1 cellular context compared by ENCODE assay signal in the genomic region with DNA sequence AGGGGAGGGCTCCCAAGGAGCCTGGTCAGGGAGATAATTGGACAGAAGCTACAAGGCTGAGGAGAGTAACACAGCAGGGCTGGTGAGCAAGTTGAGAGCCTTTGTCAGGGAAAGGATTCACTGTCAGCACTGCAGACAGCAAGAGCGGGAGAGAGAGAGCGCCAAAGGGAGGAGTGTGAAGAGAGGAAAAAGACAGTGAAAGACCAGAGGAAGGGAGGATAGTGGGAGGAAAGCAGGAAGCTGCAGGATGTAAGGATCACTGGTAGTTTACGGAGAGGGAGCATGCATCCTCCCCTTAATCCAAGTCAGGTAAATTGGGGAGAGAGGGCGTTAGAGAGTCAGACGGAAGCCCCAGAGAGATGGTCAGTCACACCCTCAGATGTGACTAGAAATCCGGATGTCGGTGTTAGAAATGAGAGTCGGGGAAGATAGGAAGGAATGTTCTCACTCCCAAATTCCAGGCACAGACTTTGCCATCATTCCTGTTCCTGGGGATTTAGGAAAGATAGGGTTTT.
TF ChIP-seq lines count a peak whose summit lies in the region.

No MANE protein-coding gene starts in this region.

TF ChIP-seq in HepG2, 621 proteins besides CTCF, POLR2A, EP300 and RAD21:
- TF ChIP-seq, protein P1, sequence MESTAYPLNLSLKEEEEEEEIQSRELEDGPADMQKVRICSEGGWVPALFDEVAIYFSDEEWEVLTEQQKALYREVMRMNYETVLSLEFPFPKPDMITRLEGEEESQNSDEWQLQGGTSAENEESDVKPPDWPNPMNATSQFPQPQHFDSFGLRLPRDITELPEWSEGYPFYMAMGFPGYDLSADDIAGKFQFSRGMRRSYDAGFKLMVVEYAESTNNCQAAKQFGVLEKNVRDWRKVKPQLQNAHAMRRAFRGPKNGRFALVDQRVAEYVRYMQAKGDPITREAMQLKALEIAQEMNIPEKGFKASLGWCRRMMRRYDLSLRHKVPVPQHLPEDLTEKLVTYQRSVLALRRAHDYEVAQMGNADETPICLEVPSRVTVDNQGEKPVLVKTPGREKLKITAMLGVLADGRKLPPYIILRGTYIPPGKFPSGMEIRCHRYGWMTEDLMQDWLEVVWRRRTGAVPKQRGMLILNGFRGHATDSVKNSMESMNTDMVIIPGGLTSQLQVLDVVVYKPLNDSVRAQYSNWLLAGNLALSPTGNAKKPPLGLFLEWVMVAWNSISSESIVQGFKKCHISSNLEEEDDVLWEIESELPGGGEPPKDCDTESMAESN (CRISPR knock-in tag; conservative IDR thresholded peaks at IDR 0.05), result no peak
- no peak for TF ChIP-seq MEIS1 (CRISPR knock-in tag; IDR thresholded peaks at IDR 0.05; ENCODE audit: borderline replicate concordance)
- no peak for TF ChIP-seq ZNF225 (CRISPR knock-in tag; IDR thresholded peaks at IDR 0.05)
- TF ChIP-seq ZNF761 (CRISPR knock-in tag; conservative IDR thresholded peaks at IDR 0.05), result no peak
- TF ChIP-seq NKX3-1 (CRISPR knock-in tag; IDR thresholded peaks at IDR 0.05), result no peak
- no peak for TF ChIP-seq ZNF775 (CRISPR knock-in tag; IDR thresholded peaks at IDR 0.05; ENCODE audit: borderline replicate concordance)
- no peak for TF ChIP-seq AGO1 (IDR thresholded peaks at IDR 0.05; ENCODE audit: low read depth, low read length, poor library complexity, severe bottlenecking)
- TF ChIP-seq TEAD3 (CRISPR knock-in tag; optimal IDR thresholded peaks at IDR 0.05; ENCODE audit: borderline replicate concordance), result peak; percentile 47
- TF ChIP-seq SAP130 (CRISPR knock-in tag; IDR thresholded peaks at IDR 0.05; ENCODE audit: low read depth), result no peak
- TF ChIP-seq CHD4 (IDR thresholded peaks at IDR 0.05; ENCODE audit: borderline replicate concordance, low read length), result no peak
- TF ChIP-seq RAD51 (IDR thresholded peaks at IDR 0.05; ENCODE audit: borderline replicate concordance), result no peak
- TF ChIP-seq, protein P2, sequence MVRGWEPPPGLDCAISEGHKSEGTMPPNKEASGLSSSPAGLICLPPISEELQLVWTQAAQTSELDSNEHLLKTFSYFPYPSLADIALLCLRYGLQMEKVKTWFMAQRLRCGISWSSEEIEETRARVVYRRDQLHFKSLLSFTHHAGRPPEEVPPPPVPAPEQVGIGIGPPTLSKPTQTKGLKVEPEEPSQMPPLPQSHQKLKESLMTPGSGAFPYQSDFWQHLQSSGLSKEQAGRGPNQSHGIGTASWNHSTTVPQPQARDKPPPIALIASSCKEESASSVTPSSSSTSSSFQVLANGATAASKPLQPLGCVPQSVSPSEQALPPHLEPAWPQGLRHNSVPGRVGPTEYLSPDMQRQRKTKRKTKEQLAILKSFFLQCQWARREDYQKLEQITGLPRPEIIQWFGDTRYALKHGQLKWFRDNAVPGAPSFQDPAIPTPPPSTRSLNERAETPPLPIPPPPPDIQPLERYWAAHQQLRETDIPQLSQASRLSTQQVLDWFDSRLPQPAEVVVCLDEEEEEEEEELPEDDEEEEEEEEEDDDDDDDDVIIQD (CRISPR knock-in tag; IDR thresholded peaks at IDR 0.05; ENCODE audit: low read depth), result no peak
- TF ChIP-seq ZNF337 (CRISPR knock-in tag; IDR thresholded peaks at IDR 0.05; ENCODE audit: borderline replicate concordance, low read depth), result no peak
- TF ChIP-seq, protein P3, sequence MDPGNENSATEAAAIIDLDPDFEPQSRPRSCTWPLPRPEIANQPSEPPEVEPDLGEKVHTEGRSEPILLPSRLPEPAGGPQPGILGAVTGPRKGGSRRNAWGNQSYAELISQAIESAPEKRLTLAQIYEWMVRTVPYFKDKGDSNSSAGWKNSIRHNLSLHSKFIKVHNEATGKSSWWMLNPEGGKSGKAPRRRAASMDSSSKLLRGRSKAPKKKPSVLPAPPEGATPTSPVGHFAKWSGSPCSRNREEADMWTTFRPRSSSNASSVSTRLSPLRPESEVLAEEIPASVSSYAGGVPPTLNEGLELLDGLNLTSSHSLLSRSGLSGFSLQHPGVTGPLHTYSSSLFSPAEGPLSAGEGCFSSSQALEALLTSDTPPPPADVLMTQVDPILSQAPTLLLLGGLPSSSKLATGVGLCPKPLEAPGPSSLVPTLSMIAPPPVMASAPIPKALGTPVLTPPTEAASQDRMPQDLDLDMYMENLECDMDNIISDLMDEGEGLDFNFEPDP (CRISPR knock-in tag; conservative IDR thresholded peaks at IDR 0.05), result 0 out of 2 replicates have a peak, but pooled peaks have one; percentile 37
- TF ChIP-seq, protein P4, sequence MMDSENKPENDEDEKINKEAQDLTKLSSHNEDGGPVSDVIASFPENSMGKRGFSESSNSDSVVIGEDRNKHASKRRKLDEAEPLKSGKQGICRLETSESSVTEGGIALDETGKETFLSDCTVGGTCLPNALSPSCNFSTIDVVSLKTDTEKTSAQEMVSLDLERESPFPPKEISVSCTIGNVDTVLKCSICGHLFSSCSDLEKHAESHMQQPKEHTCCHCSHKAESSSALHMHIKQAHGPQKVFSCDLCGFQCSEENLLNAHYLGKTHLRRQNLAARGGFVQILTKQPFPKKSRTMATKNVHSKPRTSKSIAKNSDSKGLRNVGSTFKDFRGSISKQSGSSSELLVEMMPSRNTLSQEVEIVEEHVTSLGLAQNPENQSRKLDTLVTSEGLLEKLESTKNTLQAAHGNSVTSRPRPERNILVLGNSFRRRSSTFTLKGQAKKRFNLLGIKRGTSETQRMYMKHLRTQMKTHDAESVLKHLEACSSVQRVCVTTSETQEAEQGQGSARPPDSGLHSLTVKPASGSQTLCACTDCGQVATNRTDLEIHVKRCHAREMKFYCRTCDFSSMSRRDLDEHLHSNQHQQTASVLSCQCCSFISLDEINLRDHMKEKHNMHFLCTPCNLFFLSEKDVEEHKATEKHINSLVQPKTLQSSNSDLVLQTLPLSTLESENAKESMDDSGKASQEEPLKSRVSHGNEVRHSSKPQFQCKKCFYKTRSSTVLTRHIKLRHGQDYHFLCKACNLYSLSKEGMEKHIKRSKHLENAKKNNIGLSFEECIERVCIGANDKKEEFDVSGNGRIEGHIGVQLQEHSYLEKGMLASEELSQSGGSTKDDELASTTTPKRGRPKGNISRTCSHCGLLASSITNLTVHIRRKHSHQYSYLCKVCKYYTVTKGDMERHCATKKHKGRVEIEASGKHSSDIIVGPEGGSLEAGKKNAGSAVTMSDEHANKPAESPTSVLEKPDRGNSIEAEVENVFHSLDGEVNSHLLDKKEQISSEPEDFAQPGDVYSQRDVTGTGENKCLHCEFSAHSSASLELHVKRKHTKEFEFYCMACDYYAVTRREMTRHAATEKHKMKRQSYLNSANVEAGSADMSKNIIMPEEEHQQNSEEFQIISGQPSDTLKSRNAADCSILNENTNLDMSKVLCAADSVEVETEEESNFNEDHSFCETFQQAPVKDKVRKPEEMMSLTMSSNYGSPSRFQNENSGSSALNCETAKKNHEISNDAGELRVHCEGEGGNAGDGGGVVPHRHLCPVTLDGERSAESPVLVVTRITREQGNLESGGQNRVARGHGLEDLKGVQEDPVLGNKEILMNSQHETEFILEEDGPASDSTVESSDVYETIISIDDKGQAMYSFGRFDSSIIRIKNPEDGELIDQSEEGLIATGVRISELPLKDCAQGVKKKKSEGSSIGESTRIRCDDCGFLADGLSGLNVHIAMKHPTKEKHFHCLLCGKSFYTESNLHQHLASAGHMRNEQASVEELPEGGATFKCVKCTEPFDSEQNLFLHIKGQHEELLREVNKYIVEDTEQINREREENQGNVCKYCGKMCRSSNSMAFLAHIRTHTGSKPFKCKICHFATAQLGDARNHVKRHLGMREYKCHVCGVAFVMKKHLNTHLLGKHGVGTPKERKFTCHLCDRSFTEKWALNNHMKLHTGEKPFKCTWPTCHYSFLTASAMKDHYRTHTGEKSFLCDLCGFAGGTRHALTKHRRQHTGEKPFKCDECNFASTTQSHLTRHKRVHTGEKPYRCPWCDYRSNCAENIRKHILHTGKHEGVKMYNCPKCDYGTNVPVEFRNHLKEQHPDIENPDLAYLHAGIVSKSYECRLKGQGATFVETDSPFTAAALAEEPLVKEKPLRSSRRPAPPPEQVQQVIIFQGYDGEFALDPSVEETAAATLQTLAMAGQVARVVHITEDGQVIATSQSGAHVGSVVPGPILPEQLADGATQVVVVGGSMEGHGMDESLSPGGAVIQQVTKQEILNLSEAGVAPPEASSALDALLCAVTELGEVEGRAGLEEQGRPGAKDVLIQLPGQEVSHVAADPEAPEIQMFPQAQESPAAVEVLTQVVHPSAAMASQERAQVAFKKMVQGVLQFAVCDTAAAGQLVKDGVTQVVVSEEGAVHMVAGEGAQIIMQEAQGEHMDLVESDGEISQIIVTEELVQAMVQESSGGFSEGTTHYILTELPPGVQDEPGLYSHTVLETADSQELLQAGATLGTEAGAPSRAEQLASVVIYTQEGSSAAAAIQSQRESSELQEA (CRISPR knock-in tag; IDR thresholded peaks at IDR 0.05; ENCODE audit: not compliant biosample characterization), result no peak
- no peak for TF ChIP-seq ZNF383 (CRISPR knock-in tag; IDR thresholded peaks at IDR 0.05; ENCODE audit: borderline replicate concordance)
- TF ChIP-seq NAIF1 (CRISPR knock-in tag; IDR thresholded peaks at IDR 0.05; ENCODE audit: borderline replicate concordance), result no peak
- TF ChIP-seq SRSF4 (IDR thresholded peaks at IDR 0.05; ENCODE audit: low read depth, low read length, poor library complexity, severe bottlenecking), result no peak
- TF ChIP-seq, protein P5, sequence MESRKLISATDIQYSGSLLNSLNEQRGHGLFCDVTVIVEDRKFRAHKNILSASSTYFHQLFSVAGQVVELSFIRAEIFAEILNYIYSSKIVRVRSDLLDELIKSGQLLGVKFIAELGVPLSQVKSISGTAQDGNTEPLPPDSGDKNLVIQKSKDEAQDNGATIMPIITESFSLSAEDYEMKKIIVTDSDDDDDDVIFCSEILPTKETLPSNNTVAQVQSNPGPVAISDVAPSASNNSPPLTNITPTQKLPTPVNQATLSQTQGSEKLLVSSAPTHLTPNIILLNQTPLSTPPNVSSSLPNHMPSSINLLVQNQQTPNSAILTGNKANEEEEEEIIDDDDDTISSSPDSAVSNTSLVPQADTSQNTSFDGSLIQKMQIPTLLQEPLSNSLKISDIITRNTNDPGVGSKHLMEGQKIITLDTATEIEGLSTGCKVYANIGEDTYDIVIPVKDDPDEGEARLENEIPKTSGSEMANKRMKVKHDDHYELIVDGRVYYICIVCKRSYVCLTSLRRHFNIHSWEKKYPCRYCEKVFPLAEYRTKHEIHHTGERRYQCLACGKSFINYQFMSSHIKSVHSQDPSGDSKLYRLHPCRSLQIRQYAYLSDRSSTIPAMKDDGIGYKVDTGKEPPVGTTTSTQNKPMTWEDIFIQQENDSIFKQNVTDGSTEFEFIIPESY (CRISPR knock-in tag; IDR thresholded peaks at IDR 0.05), result no peak
- TF ChIP-seq ZFP36L1 (CRISPR knock-in tag; IDR thresholded peaks at IDR 0.05), result no peak
- peak; percentile 7; the same call in 1 of the 2 replicates for TF ChIP-seq FOXK2 (IDR thresholded peaks at IDR 0.05)
- TF ChIP-seq NFYC (CRISPR knock-in tag; IDR thresholded peaks at IDR 0.05), result no peak
- no peak for TF ChIP-seq GATAD1 (CRISPR knock-in tag; IDR thresholded peaks at IDR 0.05)
- TF ChIP-seq, protein P6, sequence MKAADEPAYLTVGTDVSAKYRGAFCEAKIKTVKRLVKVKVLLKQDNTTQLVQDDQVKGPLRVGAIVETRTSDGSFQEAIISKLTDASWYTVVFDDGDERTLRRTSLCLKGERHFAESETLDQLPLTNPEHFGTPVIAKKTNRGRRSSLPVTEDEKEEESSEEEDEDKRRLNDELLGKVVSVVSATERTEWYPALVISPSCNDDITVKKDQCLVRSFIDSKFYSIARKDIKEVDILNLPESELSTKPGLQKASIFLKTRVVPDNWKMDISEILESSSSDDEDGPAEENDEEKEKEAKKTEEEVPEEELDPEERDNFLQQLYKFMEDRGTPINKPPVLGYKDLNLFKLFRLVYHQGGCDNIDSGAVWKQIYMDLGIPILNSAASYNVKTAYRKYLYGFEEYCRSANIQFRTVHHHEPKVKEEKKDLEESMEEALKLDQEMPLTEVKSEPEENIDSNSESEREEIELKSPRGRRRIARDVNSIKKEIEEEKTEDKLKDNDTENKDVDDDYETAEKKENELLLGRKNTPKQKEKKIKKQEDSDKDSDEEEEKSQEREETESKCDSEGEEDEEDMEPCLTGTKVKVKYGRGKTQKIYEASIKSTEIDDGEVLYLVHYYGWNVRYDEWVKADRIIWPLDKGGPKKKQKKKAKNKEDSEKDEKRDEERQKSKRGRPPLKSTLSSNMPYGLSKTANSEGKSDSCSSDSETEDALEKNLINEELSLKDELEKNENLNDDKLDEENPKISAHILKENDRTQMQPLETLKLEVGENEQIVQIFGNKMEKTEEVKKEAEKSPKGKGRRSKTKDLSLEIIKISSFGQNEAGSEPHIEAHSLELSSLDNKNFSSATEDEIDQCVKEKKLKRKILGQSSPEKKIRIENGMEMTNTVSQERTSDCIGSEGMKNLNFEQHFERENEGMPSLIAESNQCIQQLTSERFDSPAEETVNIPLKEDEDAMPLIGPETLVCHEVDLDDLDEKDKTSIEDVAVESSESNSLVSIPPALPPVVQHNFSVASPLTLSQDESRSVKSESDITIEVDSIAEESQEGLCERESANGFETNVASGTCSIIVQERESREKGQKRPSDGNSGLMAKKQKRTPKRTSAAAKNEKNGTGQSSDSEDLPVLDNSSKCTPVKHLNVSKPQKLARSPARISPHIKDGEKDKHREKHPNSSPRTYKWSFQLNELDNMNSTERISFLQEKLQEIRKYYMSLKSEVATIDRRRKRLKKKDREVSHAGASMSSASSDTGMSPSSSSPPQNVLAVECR (CRISPR knock-in tag; IDR thresholded peaks at IDR 0.05; ENCODE audit: borderline replicate concordance), result 0 out of 2 replicates have a peak, but pooled peaks have one; percentile 25
- TF ChIP-seq SKI (IDR thresholded peaks at IDR 0.05; ENCODE audit: partially characterized antibody), result no peak
- no peak for TF ChIP-seq ZNF772 (CRISPR knock-in tag; IDR thresholded peaks at IDR 0.05)
- TF ChIP-seq, protein P7, sequence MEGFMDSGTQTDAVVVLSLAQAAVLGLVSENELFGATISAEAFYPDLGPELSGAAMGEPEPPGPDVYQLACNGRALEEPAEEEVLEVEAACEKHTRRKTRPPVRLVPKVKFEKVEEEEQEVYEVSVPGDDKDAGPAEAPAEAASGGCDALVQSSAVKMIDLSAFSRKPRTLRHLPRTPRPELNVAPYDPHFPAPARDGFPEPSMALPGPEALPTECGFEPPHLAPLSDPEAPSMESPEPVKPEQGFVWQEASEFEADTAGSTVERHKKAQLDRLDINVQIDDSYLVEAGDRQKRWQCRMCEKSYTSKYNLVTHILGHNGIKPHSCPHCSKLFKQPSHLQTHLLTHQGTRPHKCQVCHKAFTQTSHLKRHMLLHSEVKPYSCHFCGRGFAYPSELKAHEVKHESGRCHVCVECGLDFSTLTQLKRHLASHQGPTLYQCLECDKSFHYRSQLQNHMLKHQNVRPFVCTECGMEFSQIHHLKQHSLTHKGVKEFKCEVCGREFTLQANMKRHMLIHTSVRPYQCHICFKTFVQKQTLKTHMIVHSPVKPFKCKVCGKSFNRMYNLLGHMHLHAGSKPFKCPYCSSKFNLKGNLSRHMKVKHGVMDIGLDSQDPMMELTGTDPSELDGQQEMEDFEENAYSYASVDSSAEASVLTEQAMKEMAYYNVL (CRISPR knock-in tag; IDR thresholded peaks at IDR 0.05; ENCODE audit: borderline replicate concordance), result 0 out of 2 replicates have a peak, but pooled peaks have one; percentile 27
TF ChIP-seq in HepG2: peak in this region for 5.
